Comparison of ENCODE assay signal across 2 cellular contexts in the genomic region with DNA sequence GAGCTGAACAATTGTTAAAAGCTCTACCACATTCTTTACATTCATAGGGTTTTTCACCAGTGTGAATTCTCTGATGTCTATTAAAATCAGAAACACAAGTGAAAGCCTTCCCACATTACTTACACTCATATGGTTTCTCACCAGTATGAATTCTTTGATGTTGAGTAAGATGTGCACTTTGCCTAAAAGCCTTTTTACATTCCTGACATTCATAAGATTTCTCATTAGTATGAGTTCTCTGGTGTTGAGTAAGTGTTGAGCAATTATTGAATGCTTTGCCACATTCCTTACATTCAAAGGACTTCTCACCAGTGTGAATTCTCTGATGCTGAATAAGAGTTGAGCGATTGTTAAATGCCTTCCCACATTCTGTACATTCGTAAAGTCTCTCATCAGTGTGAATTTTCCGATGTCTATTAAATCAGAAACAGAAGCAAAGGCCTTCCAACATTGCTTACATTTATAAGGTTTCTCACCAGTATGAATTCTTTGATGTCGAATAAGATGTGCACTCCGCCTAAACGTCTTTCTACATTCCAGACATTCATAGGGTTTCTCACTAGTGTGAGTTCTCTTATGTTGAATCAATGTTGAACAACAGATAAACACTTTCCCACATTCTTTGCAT.
TF ChIP-seq lines count a peak whose summit lies in the region.

No MANE protein-coding gene starts in this region.

TF ChIP-seq in A549, 52 proteins besides CTCF, POLR2A, EP300 and RAD21 (continued from another document):
- TF ChIP-seq BCL3 (IDR thresholded peaks at IDR 0.05) (no peak), MAX (IDR thresholded peaks at IDR 0.05) (no peak), RNF2 (IDR thresholded peaks at IDR 0.05; ENCODE audit: borderline replicate concordance, low read depth) (no peak), NPAS2 (CRISPR knock-in tag; IDR thresholded peaks at IDR 0.05; ENCODE audit: borderline replicate concordance) (no peak), KDM1A (IDR thresholded peaks at IDR 0.05; ENCODE audit: low read depth) (no peak), SMC3 (IDR thresholded peaks at IDR 0.05) (no peak), CHD2 (IDR thresholded peaks at IDR 0.05; ENCODE audit: low read length, partially characterized antibody) (no peak), JUNB (IDR thresholded peaks at IDR 0.05) (no peak), GATA3 (IDR thresholded peaks at IDR 0.05; ENCODE audit: borderline replicate concordance) (peak; percentile 15; the same call in 1 of the 2 replicates), NFE2L2 (conservative IDR thresholded peaks at IDR 0.05; ENCODE audit: low read length) (no peak), CEBPB (IDR thresholded peaks at IDR 0.05) (peak in 1 of 2 experiments; percentile 6; a peak in 1 of 4 replicates), TFCP2L1 (CRISPR knock-in tag; IDR thresholded peaks at IDR 0.05) (no peak), FOSB (CRISPR knock-in tag; IDR thresholded peaks at IDR 0.05) (no peak), USF2 (IDR thresholded peaks at IDR 0.05) (no peak), HOXA7 (CRISPR knock-in tag; IDR thresholded peaks at IDR 0.05) (no peak), HDAC2 (IDR thresholded peaks at IDR 0.05) (no peak)
- TF ChIP-seq, protein P1, sequence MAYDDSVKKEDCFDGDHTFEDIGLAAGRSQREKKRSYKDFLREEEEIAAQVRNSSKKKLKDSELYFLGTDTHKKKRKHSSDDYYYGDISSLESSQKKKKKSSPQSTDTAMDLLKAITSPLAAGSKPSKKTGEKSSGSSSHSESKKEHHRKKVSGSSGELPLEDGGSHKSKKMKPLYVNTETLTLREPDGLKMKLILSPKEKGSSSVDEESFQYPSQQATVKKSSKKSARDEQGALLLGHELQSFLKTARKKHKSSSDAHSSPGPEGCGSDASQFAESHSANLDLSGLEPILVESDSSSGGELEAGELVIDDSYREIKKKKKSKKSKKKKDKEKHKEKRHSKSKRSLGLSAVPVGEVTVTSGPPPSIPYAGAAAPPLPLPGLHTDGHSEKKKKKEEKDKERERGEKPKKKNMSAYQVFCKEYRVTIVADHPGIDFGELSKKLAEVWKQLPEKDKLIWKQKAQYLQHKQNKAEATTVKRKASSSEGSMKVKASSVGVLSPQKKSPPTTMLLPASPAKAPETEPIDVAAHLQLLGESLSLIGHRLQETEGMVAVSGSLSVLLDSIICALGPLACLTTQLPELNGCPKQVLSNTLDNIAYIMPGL (CRISPR knock-in tag; IDR thresholded peaks at IDR 0.05; ENCODE audit: borderline replicate concordance): no peak
- TF ChIP-seq, protein P2, sequence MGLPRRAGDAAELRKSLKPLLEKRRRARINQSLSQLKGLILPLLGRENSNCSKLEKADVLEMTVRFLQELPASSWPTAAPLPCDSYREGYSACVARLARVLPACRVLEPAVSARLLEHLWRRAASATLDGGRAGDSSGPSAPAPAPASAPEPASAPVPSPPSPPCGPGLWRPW (IDR thresholded peaks at IDR 0.05): peak; percentile 33; the same call in 1 of the 2 replicates
- TF ChIP-seq, protein P3, sequence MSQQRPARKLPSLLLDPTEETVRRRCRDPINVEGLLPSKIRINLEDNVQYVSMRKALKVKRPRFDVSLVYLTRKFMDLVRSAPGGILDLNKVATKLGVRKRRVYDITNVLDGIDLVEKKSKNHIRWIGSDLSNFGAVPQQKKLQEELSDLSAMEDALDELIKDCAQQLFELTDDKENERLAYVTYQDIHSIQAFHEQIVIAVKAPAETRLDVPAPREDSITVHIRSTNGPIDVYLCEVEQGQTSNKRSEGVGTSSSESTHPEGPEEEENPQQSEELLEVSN (IDR thresholded peaks at IDR 0.05; ENCODE audit: borderline replicate concordance, low read depth): no peak
- TF ChIP-seq, protein P4, sequence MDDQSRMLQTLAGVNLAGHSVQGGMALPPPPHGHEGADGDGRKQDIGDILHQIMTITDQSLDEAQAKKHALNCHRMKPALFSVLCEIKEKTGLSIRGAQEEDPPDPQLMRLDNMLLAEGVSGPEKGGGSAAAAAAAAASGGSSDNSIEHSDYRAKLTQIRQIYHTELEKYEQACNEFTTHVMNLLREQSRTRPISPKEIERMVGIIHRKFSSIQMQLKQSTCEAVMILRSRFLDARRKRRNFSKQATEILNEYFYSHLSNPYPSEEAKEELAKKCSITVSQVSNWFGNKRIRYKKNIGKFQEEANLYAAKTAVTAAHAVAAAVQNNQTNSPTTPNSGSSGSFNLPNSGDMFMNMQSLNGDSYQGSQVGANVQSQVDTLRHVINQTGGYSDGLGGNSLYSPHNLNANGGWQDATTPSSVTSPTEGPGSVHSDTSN (IDR thresholded peaks at IDR 0.05): no peak
TF ChIP-seq in A549: peak in this region for 3.

TF ChIP-seq in liver, 16 proteins besides CTCF, POLR2A, EP300 and RAD21 (continued from another document):
- TF ChIP-seq, protein P5, sequence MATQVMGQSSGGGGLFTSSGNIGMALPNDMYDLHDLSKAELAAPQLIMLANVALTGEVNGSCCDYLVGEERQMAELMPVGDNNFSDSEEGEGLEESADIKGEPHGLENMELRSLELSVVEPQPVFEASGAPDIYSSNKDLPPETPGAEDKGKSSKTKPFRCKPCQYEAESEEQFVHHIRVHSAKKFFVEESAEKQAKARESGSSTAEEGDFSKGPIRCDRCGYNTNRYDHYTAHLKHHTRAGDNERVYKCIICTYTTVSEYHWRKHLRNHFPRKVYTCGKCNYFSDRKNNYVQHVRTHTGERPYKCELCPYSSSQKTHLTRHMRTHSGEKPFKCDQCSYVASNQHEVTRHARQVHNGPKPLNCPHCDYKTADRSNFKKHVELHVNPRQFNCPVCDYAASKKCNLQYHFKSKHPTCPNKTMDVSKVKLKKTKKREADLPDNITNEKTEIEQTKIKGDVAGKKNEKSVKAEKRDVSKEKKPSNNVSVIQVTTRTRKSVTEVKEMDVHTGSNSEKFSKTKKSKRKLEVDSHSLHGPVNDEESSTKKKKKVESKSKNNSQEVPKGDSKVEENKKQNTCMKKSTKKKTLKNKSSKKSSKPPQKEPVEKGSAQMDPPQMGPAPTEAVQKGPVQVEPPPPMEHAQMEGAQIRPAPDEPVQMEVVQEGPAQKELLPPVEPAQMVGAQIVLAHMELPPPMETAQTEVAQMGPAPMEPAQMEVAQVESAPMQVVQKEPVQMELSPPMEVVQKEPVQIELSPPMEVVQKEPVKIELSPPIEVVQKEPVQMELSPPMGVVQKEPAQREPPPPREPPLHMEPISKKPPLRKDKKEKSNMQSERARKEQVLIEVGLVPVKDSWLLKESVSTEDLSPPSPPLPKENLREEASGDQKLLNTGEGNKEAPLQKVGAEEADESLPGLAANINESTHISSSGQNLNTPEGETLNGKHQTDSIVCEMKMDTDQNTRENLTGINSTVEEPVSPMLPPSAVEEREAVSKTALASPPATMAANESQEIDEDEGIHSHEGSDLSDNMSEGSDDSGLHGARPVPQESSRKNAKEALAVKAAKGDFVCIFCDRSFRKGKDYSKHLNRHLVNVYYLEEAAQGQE (IDR thresholded peaks at IDR 0.05): no peak
- TF ChIP-seq, protein P6, sequence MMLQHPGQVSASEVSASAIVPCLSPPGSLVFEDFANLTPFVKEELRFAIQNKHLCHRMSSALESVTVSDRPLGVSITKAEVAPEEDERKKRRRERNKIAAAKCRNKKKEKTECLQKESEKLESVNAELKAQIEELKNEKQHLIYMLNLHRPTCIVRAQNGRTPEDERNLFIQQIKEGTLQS (IDR thresholded peaks at IDR 0.05): no peak
- no peak for TF ChIP-seq TAF1 (conservative IDR thresholded peaks at IDR 0.05)
- no peak for TF ChIP-seq JUND (IDR thresholded peaks at IDR 0.05)
- no peak for TF ChIP-seq NR2F2 (IDR thresholded peaks at IDR 0.05)
- no peak for TF ChIP-seq RXRA (IDR thresholded peaks at IDR 0.05)
- TF ChIP-seq GABPA (IDR thresholded peaks at IDR 0.05 in 1 of 2, conservative IDR thresholded peaks at IDR 0.05 in 1 of 2): no peak
- TF ChIP-seq SP1 (IDR thresholded peaks at IDR 0.05): no peak
- TF ChIP-seq, protein P7, sequence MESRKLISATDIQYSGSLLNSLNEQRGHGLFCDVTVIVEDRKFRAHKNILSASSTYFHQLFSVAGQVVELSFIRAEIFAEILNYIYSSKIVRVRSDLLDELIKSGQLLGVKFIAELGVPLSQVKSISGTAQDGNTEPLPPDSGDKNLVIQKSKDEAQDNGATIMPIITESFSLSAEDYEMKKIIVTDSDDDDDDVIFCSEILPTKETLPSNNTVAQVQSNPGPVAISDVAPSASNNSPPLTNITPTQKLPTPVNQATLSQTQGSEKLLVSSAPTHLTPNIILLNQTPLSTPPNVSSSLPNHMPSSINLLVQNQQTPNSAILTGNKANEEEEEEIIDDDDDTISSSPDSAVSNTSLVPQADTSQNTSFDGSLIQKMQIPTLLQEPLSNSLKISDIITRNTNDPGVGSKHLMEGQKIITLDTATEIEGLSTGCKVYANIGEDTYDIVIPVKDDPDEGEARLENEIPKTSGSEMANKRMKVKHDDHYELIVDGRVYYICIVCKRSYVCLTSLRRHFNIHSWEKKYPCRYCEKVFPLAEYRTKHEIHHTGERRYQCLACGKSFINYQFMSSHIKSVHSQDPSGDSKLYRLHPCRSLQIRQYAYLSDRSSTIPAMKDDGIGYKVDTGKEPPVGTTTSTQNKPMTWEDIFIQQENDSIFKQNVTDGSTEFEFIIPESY (IDR thresholded peaks at IDR 0.05): no peak
- no peak for TF ChIP-seq MAX (IDR thresholded peaks at IDR 0.05)
- no peak for TF ChIP-seq EGR1 (IDR thresholded peaks at IDR 0.05; ENCODE audit: low read depth in 2 of 2)
- TF ChIP-seq YY1 (IDR thresholded peaks at IDR 0.05): no peak
- TF ChIP-seq HNF4G (IDR thresholded peaks at IDR 0.05): no peak
